In genomic region chr12:53728206-53728605, GRCh38 we compare ENCODE assay signal across 10 cellular contexts. TPM values are rescaled to one million over a fixed set of nuclear protein-coding genes. Genes with fewer than 3 reads are reported as not detected.
DNase-seq lines count a peak whose midpoint lies in the region; ATAC-seq and TF ChIP-seq lines count a peak whose summit lies in the region.
"Had no signal": no experiment of that assay in that cellular context is flagged by ENCODE, and none has a peak within 500 bp of the region (broad histone marks: within the 10 kb centered on the region; RNA-seq: fewer than 3 reads in every experiment).

No MANE protein-coding gene starts in this region.

- CTCF ChIA-PET in activated CD4-positive, alpha-beta T cell treated with anti-CD3 and anti-CD28 coated beads for 36 hours (lab: Charles Lee), result interaction anchor here (0.6 to 15.7 kb wide), 6 partner anchors 9 to 123 kb away, joined by 3 to 230 read pairs (median 4); no protein-coding TSS in a partner anchor
- CTCF ChIA-PET in activated CD8-positive, alpha-beta T cell treated with anti-CD3 and anti-CD28 coated beads for 36 hours (lab: Charles Lee), result interaction anchor here (1.0 to 17.5 kb wide), 8 partner anchors 9 to 185 kb away, joined by 3 to 418 read pairs (median 5); partner anchors contain the start of gene ATP5MC2

- H3K27ac Mint-ChIP-seq in activated CD4-positive, alpha-beta T cell treated with anti-CD3 and anti-CD28 coated beads for 36 hours, result peak overlapping the region; percentile 73
- peak overlapping the region; percentile 95 for H3K27ac Mint-ChIP-seq in activated CD8-positive, alpha-beta T cell treated with anti-CD3 and anti-CD28 coated beads for 36 hours
- H3K27ac Mint-ChIP-seq in immature natural killer cell, result peak overlapping the region; percentile 76 to 96 (median 94)

- POLR2A ChIA-PET in activated CD4-positive, alpha-beta T cell treated with anti-CD3 and anti-CD28 coated beads for 36 hours (lab: Charles Lee), result interaction anchor here (0.9 kb wide), 1 partner anchor 15 kb away, joined by 3 read pairs; no protein-coding TSS in a partner anchor
- POLR2A ChIA-PET in activated CD8-positive, alpha-beta T cell treated with anti-CD3 and anti-CD28 coated beads for 36 hours (lab: Charles Lee), result interaction anchor here (0.7 to 4.8 kb wide), 7 partner anchors 10 to 54 kb away, joined by 3 to 40 read pairs (median 4); no protein-coding TSS in a partner anchor

- peak overlapping the region; percentile 78 for H3K27ac ChIP-seq in stomach smooth muscle (ENCODE audit: low read length)

- H3K27me3 Mint-ChIP-seq in activated CD4-positive, alpha-beta T cell treated with anti-CD3 and anti-CD28 coated beads for 36 hours, result peaks cover 2% of the 10 kb centered on the region
- no peaks in the 10 kb centered on the region for H3K27me3 Mint-ChIP-seq in activated CD8-positive, alpha-beta T cell treated with anti-CD3 and anti-CD28 coated beads for 36 hours
- peaks cover 4 to 10% (median 4%) of the 10 kb centered on the region in 3 donors for H3K27me3 Mint-ChIP-seq in immature natural killer cell (ENCODE audit: low read depth in 3 of 3)

- no peaks in the 10 kb centered on the region for H3K36me3 Mint-ChIP-seq in activated CD4-positive, alpha-beta T cell treated with anti-CD3 and anti-CD28 coated beads for 36 hours (ENCODE audit: low read depth)
- H3K36me3 Mint-ChIP-seq in activated CD8-positive, alpha-beta T cell treated with anti-CD3 and anti-CD28 coated beads for 36 hours (ENCODE audit: low read depth), result no peaks in the 10 kb centered on the region
- H3K36me3 Mint-ChIP-seq in immature natural killer cell, result peaks cover 6 to 19% (median 7%) of the 10 kb centered on the region in 3 donors

- no peak for TF ChIP-seq CTCF in activated CD8-positive, alpha-beta T cell treated with anti-CD3 and anti-CD28 coated beads for 36 hours (IDR thresholded peaks at IDR 0.05)

- intact Hi-C loops in activated CD4-positive, alpha-beta T cell treated with anti-CD3 and anti-CD28 coated beads for 36 hours (cut with DNase I, micrococcal nuclease), result loop anchor here in 1 of 2 experiments (5.0 kb wide), 1 partner anchor 546 kb away; the partner anchor contains the start of genes CSAD and ZNF740
- intact Hi-C loops in activated CD8-positive, alpha-beta T cell treated with anti-CD3 and anti-CD28 coated beads for 36 hours (cut with micrococcal nuclease), result no loop called here

- peaks cover 17% of the 10 kb centered on the region for H3K4me1 Mint-ChIP-seq in activated CD4-positive, alpha-beta T cell treated with anti-CD3 and anti-CD28 coated beads for 36 hours
- H3K4me1 Mint-ChIP-seq in activated CD8-positive, alpha-beta T cell treated with anti-CD3 and anti-CD28 coated beads for 36 hours (ENCODE audit: low read depth), result peaks cover 28% of the 10 kb centered on the region
- H3K4me1 Mint-ChIP-seq in immature natural killer cell, result peaks cover 27 to 34% of the 10 kb centered on the region in 2 donors

- in situ Hi-C loops in KBM-7 (cut with MboI; ENCODE audit: low pct_unique_long_range_greater_than_20kb, low sequenced_read_pairs), result no loop called here

- H3K4me3 ChIP-seq in stomach smooth muscle (ENCODE audit: low read length in 2 of 2), result peak overlapping the region; percentile 95 to 98

- no peak for DNase-seq in activated CD4-positive, alpha-beta T cell treated with anti-CD3 and anti-CD28 coated beads for 36 hours
- no peak for DNase-seq in activated CD4-positive, alpha-beta T cell treated with anti-CD3 and anti-CD28 coated beads, Interleukin-2, amount 50 U/mL, for 1 hour
- no peak for DNase-seq in activated CD8-positive, alpha-beta T cell treated with anti-CD3 and anti-CD28 coated beads for 36 hours
- no peak for DNase-seq in immature natural killer cell
- DNase-seq in KBM-7, result no peak
- DNase-seq in stimulated activated CD4-positive, alpha-beta T cell treated with anti-CD3 and anti-CD28 coated beads, Interleukin-4, amount 100 ng/mL, for 1 hour, result no peak

- H3K27me3 ChIP-seq in stomach smooth muscle (ENCODE audit: control insufficient read depth in 1 of 2, insufficient read depth in 2 of 2, low read length in 2 of 2), result no peaks in the 10 kb centered on the region

- H3K9me3 Mint-ChIP-seq in activated CD4-positive, alpha-beta T cell treated with anti-CD3 and anti-CD28 coated beads for 36 hours (ENCODE audit: low read depth), result no peaks in the 10 kb centered on the region
- H3K9me3 Mint-ChIP-seq in activated CD8-positive, alpha-beta T cell treated with anti-CD3 and anti-CD28 coated beads for 36 hours, result no peaks in the 10 kb centered on the region
- no peaks in the 10 kb centered on the region for H3K9me3 Mint-ChIP-seq in immature natural killer cell

- peak overlapping the region; percentile 84 to 87 for H3K9ac ChIP-seq in stomach smooth muscle (ENCODE audit: low read length in 2 of 2)

- peaks cover 13 to 15% of the 10 kb centered on the region in 2 donors for H3K36me3 ChIP-seq in stomach smooth muscle (ENCODE audit: control insufficient read depth in 2 of 2, insufficient read depth in 2 of 2, low read length in 2 of 2)

- ATAC-seq in activated CD4-positive, alpha-beta T cell treated with anti-CD3 and anti-CD28 coated beads for 36 hours, result no peak
- no peak for ATAC-seq in activated CD8-positive, alpha-beta T cell treated with anti-CD3 and anti-CD28 coated beads for 36 hours
- no peak for ATAC-seq in GM18868 (IDR thresholded peaks at IDR 0.05; ENCODE audit: unreplicated experiment)

- peak overlapping the region; percentile 80 for H3K4me3 Mint-ChIP-seq in activated CD4-positive, alpha-beta T cell treated with anti-CD3 and anti-CD28 coated beads for 36 hours
- H3K4me3 Mint-ChIP-seq in activated CD8-positive, alpha-beta T cell treated with anti-CD3 and anti-CD28 coated beads for 36 hours, result peak overlapping the region; percentile 87
- H3K4me3 Mint-ChIP-seq in immature natural killer cell, result peak overlapping the region; percentile 92 to 99 (median 94)

- peaks cover 17% of the 10 kb centered on the region for H3K4me1 ChIP-seq in stomach smooth muscle (ENCODE audit: control insufficient read depth, insufficient read depth, low read length)

- H3K9me3 ChIP-seq in stomach smooth muscle (ENCODE audit: control insufficient read depth in 2 of 2, low read length in 2 of 2), result no peaks in the 10 kb centered on the region

RNA-seq across cellular contexts. Expression of gene CALCOCO1, which starts 1.0 kb away (rescaled TPM):
- 10 to 100 TPM; 17.1 to 20.4 TPM for total RNA-seq in activated CD4-positive, alpha-beta T cell treated with anti-CD3 and anti-CD28 coated beads for 36 hours
- total RNA-seq in activated CD8-positive, alpha-beta T cell treated with anti-CD3 and anti-CD28 coated beads for 36 hours, result 10 to 100 TPM; 15.5 to 16.2 TPM
- 100 to 1,000 TPM in 2 of 3 donors, 10 to 100 TPM in 1; 81.7 to 110 (median 100) TPM for polyA plus RNA-seq in immature natural killer cell

RNA-seq across cellular contexts. Expression of gene CISTR, which starts 23.6 kb away (rescaled TPM):
- total RNA-seq in activated CD4-positive, alpha-beta T cell treated with anti-CD3 and anti-CD28 coated beads for 36 hours, result not detected
- total RNA-seq in activated CD8-positive, alpha-beta T cell treated with anti-CD3 and anti-CD28 coated beads for 36 hours, result not detected
- polyA plus RNA-seq in immature natural killer cell, result not detected
- total RNA-seq: omental fat pad had no signal
- polyA plus RNA-seq: BJ had no signal

RNA-seq across cellular contexts. Expression of gene ATP5MC2, which starts 52.3 kb away (rescaled TPM):
- 100 to 1,000 TPM; 356 to 415 TPM for total RNA-seq in activated CD4-positive, alpha-beta T cell treated with anti-CD3 and anti-CD28 coated beads for 36 hours
- 100 to 1,000 TPM; 365 to 378 TPM for total RNA-seq in activated CD8-positive, alpha-beta T cell treated with anti-CD3 and anti-CD28 coated beads for 36 hours
- polyA plus RNA-seq in immature natural killer cell, result 100 to 1,000 TPM; 383 to 495 (median 467) TPM
